In the genomic region with DNA sequence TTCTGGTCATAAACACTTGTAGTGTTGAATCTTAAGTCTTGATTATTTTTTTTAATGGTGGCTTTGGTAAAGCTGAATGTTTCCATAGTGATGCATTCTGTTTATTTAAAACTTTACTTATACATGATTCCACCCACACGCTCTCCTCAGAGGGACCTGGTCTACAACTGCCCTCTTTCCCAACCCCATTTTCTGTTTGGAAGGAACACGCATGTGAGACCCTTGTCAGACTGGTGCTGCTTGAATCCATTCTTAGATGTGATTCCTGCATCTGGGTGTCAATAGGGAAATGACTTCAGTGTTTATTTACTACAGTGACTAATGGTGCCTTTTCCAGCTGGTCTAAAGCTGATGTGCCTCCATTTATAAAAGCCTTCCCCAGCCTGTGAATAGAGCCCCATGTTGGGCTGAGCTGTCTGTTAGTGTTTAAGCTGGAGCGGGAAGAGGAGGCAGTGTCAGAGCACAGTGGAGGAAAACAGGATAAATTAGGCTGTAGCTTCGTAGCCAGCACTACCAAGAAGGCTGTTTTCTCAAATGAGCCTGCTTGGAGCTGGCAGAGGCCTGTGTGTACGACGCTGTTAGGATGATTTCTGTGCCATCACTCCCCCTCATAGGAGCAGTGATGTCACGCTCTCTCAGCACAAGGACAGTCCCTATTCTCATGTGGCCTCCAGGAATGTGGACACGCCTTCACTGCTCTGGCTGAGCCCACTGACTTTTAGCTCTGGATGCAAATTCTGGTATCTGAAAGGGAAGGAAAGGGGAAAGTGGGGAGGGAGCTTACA, we compare ENCODE assay signal across 10 cellular contexts. TPM values are rescaled to one million over a fixed set of nuclear protein-coding genes. Genes with fewer than 3 reads are reported as not detected.
A peak's percentile ranks its signal among the peaks of the same experiment; 100 is the strongest.
DNase-seq lines count a peak whose midpoint lies in the region; ATAC-seq, FAIRE-seq and TF ChIP-seq lines count a peak whose summit lies in the region.
"Had no signal": no experiment of that assay in that cellular context is flagged by ENCODE, and none has a peak within 500 bp of the region (broad histone marks: within the 10 kb centered on the region; RNA-seq: fewer than 3 reads in every experiment).

No MANE protein-coding gene starts in this region.

- no peaks in the 10 kb centered on the region for H3K79me2 ChIP-seq in neural progenitor cell (ENCODE audit: low read depth)

- POLR2A ChIA-PET in A673 (lab: Charles Lee; ENCODE audit: low non-redundant PET), result no interaction called here

- H3K4me1 Mint-ChIP-seq in neural progenitor cell, result peaks cover 28% of the 10 kb centered on the region
- H3K4me1 Mint-ChIP-seq: B cell had no signal

- H4K20me1 ChIP-seq in neural progenitor cell (ENCODE audit: low read depth), result no peaks in the 10 kb centered on the region

- H3K27ac ChIP-seq in A673 (ENCODE audit: low read depth, low read length, poor library complexity, severe bottlenecking) (peak overlapping the region; percentile 14), neural progenitor cell (peak overlapping the region; percentile 20)

- peak; percentile 30 for ATAC-seq in SK-N-SH treated with all-trans-retinoic acid at 6 μM for 48 hours
- no peak for ATAC-seq in GM21723 (IDR thresholded peaks at IDR 0.05; ENCODE audit: unreplicated experiment)
- ATAC-seq in GM19035 (IDR thresholded peaks at IDR 0.05; ENCODE audit: unreplicated experiment), result no peak
- ATAC-seq: esophagus mucosa had no signal

- H3K9me3 Mint-ChIP-seq in neural progenitor cell, result no peaks in the 10 kb centered on the region

- peaks cover 9% of the 10 kb centered on the region for H3K36me3 Mint-ChIP-seq in neural progenitor cell

- H3K36me3 ChIP-seq in A673 (ENCODE audit: insufficient read depth, low read length, poor library complexity, severe bottlenecking) (peaks cover 27% of the 10 kb centered on the region), neural progenitor cell (no peaks in the 10 kb centered on the region)

- no peak overlapping the region for H3K9ac ChIP-seq in neural progenitor cell

- H3K27me3 Mint-ChIP-seq in neural progenitor cell (ENCODE audit: insufficient read depth, low read depth), result no peaks in the 10 kb centered on the region
- H3K27me3 Mint-ChIP-seq: B cell had no signal

- intact Hi-C loops in A673 (cut with micrococcal nuclease; ENCODE audit: unreplicated experiment), result no loop called here

- peaks cover 21% of the 10 kb centered on the region for H3K4me1 ChIP-seq in A673 (ENCODE audit: insufficient read depth, low read length, poor library complexity, severe bottlenecking)
- peaks cover 25% of the 10 kb centered on the region for H3K4me1 ChIP-seq in neural progenitor cell

- peak overlapping the region; percentile 29 for H3K4me2 ChIP-seq in neural progenitor cell

- no peak overlapping the region for H3K4me3 ChIP-seq in A673 (ENCODE audit: low read depth, low read length, poor library complexity, severe bottlenecking)
- H3K4me3 ChIP-seq in neural progenitor cell, result no peak overlapping the region

- H3F3A ChIP-seq in neural progenitor cell (ENCODE audit: low read depth), result peaks cover 20% of the 10 kb centered on the region

- CTCF ChIA-PET in A673 (lab: Charles Lee), result no interaction called here

- FAIRE-seq in frontal cortex (lab: Jason Lieb, UNC), result no peak

- BruUV-seq in A673 (replicated peaks; lab: Mats Ljungman, UMichigan), result no TSS peak

- H3K9me3 ChIP-seq in A673 (ENCODE audit: low read depth, low read length, poor library complexity, severe bottlenecking) (no peaks in the 10 kb centered on the region), neural progenitor cell (ENCODE audit: low read depth) (no peaks in the 10 kb centered on the region)

- TF ChIP-seq CTCF in A673 (conservative IDR thresholded peaks at IDR 0.05; ENCODE audit: low read depth, low read length) (no peak), neural progenitor cell (IDR thresholded peaks at IDR 0.05) (no peak)

- H3K27ac Mint-ChIP-seq in neural progenitor cell, result peak overlapping the region; percentile 46
- H3K27ac Mint-ChIP-seq: B cell had no signal

- no peak overlapping the region for H3K4me3 Mint-ChIP-seq in neural progenitor cell
- H3K4me3 Mint-ChIP-seq: B cell had no signal

- no peak overlapping the region for H2AFZ ChIP-seq in neural progenitor cell (replicated peaks)

- H3K27me3 ChIP-seq in A673 (replicated peaks; ENCODE audit: insufficient read depth, low read depth, low read length, poor library complexity) (no peaks in the 10 kb centered on the region), neural progenitor cell (no peaks in the 10 kb centered on the region)

- DNase-seq in A673 (ENCODE audit: low spot score), result peak; percentile 80
- peak; percentile 44 to 78 for DNase-seq in frontal cortex (ENCODE audit: low spot score in 2 of 2)
- DNase-seq in neural progenitor cell (ENCODE audit: low spot score), result peak; percentile 57
- no peak for DNase-seq in NOMO-1 (lab: John Stamatoyannopoulos, UW; ENCODE audit: unreplicated experiment in 2 of 2)
- no peak for DNase-seq in NCI-H446 treated with DMSO at 0.1 percent for 48 hours (lab: John Stamatoyannopoulos, UW)

TF ChIP-seq in SK-N-SH treated with all-trans-retinoic acid at 6 μM for 48 hours, 23 proteins besides CTCF, POLR2A, EP300 and RAD21:
- TF ChIP-seq, protein P1, sequence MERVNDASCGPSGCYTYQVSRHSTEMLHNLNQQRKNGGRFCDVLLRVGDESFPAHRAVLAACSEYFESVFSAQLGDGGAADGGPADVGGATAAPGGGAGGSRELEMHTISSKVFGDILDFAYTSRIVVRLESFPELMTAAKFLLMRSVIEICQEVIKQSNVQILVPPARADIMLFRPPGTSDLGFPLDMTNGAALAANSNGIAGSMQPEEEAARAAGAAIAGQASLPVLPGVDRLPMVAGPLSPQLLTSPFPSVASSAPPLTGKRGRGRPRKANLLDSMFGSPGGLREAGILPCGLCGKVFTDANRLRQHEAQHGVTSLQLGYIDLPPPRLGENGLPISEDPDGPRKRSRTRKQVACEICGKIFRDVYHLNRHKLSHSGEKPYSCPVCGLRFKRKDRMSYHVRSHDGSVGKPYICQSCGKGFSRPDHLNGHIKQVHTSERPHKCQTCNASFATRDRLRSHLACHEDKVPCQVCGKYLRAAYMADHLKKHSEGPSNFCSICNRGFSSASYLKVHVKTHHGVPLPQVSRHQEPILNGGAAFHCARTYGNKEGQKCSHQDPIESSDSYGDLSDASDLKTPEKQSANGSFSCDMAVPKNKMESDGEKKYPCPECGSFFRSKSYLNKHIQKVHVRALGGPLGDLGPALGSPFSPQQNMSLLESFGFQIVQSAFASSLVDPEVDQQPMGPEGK (CRISPR knock-in tag; IDR thresholded peaks at IDR 0.05; ENCODE audit: borderline replicate concordance), result no peak
- TF ChIP-seq, protein P2, sequence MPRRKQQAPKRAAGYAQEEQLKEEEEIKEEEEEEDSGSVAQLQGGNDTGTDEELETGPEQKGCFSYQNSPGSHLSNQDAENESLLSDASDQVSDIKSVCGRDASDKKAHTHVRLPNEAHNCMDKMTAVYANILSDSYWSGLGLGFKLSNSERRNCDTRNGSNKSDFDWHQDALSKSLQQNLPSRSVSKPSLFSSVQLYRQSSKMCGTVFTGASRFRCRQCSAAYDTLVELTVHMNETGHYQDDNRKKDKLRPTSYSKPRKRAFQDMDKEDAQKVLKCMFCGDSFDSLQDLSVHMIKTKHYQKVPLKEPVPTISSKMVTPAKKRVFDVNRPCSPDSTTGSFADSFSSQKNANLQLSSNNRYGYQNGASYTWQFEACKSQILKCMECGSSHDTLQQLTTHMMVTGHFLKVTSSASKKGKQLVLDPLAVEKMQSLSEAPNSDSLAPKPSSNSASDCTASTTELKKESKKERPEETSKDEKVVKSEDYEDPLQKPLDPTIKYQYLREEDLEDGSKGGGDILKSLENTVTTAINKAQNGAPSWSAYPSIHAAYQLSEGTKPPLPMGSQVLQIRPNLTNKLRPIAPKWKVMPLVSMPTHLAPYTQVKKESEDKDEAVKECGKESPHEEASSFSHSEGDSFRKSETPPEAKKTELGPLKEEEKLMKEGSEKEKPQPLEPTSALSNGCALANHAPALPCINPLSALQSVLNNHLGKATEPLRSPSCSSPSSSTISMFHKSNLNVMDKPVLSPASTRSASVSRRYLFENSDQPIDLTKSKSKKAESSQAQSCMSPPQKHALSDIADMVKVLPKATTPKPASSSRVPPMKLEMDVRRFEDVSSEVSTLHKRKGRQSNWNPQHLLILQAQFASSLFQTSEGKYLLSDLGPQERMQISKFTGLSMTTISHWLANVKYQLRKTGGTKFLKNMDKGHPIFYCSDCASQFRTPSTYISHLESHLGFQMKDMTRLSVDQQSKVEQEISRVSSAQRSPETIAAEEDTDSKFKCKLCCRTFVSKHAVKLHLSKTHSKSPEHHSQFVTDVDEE (CRISPR knock-in tag; IDR thresholded peaks at IDR 0.05), result peak; percentile 57
- TF ChIP-seq SNAI2 (CRISPR knock-in tag; IDR thresholded peaks at IDR 0.05), result 0 out of 2 replicates have a peak, but pooled peaks have one; percentile 25
- no peak for TF ChIP-seq CSDC2 (CRISPR knock-in tag; IDR thresholded peaks at IDR 0.05)
- no peak for TF ChIP-seq RARB (CRISPR knock-in tag; IDR thresholded peaks at IDR 0.05)
- 0 out of 2 replicates have a peak, but pooled peaks have one; percentile 14 for TF ChIP-seq ZNF70 (CRISPR knock-in tag; IDR thresholded peaks at IDR 0.05)
- TF ChIP-seq, protein P3, sequence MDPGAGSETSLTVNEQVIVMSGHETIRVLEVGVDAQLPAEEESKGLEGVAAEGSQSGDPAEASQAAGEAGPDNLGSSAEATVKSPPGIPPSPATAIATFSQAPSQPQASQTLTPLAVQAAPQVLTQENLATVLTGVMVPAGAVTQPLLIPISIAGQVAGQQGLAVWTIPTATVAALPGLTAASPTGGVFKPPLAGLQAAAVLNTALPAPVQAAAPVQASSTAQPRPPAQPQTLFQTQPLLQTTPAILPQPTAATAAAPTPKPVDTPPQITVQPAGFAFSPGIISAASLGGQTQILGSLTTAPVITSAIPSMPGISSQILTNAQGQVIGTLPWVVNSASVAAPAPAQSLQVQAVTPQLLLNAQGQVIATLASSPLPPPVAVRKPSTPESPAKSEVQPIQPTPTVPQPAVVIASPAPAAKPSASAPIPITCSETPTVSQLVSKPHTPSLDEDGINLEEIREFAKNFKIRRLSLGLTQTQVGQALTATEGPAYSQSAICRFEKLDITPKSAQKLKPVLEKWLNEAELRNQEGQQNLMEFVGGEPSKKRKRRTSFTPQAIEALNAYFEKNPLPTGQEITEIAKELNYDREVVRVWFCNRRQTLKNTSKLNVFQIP (CRISPR knock-in tag; IDR thresholded peaks at IDR 0.05; ENCODE audit: borderline replicate concordance, low read depth), result no peak
- no peak for TF ChIP-seq ZFP30 (CRISPR knock-in tag; IDR thresholded peaks at IDR 0.05)
- peak; percentile 62; the same call in 1 of the 2 replicates for TF ChIP-seq ZFP3 (CRISPR knock-in tag; IDR thresholded peaks at IDR 0.05)

RNA-seq across cellular contexts. Expression of a gene that starts 18.9 kb away (rescaled TPM):
- total RNA-seq in A673 (2021) (1.1 and 1.5 TPM in 2 replicates), frontal cortex (15.5 TPM), neural progenitor cell (ENCODE audit: low replicate concordance) (0.32 and 5.4 TPM in 2 replicates)

RNA-seq across cellular contexts. Expression of a gene that starts 42.9 kb away (rescaled TPM):
- total RNA-seq in A673 (2021), result 94.4 and 96.6 TPM in 2 replicates
- 16.7 TPM for total RNA-seq in frontal cortex
- total RNA-seq in neural progenitor cell (ENCODE audit: low replicate concordance), result 21.7 and 37.4 TPM in 2 replicates

Comparison
In these comparisons a context has a peak if more than half of its experiments do, and no peak if none do; other contexts are left out.
1. DNase-seq: peak in A673 (single experiment), frontal cortex (2 of 2) and neural progenitor cell (single experiment); none in NOMO-1 (0 of 2) and NCI-H446 treated with DMSO at 0.1 percent for 48 hours (single experiment).